In the genomic region with DNA sequence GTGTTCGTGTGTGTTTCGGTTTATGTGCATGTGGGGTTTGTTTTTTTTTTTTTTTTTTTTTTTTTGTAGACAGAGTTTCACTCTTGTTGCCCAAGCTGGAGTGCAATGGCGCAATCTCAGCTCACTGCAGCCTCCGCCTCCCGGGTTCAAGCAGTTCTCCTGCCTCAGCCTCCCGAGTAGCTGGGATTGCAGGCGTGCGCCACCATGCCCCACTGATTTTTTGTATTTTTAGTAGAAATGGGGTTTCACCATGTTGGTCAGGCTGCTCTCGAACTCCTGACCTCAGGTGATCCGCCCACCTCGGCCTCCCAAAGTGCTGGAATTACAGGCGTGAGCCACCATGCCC, we compare ENCODE assay signal across 10 cellular contexts. TPM values are rescaled to one million over a fixed set of nuclear protein-coding genes. Genes with fewer than 3 reads are reported as not detected.
DNase-seq lines count a peak whose midpoint lies in the region; TF ChIP-seq lines count a peak whose summit lies in the region.
"Not testable (repeated sequence)": the region's sequence is repeated elsewhere in the genome, so short reads cannot be mapped to it uniquely, and the experiment has no call there.
"Had no signal": no experiment of that assay in that cellular context is flagged by ENCODE, and none has a peak within 500 bp of the region (broad histone marks: within the 10 kb centered on the region; RNA-seq: fewer than 3 reads in every experiment).

No MANE protein-coding gene starts in this region.

- H4K20me1 ChIP-seq in BLaER1 = not testable (repeated sequence)

- not testable (repeated sequence) for DNase-seq in GM12865 (ENCODE audit: low read depth); Peyer's patch; activated CD4-positive, alpha-beta memory T cell treated with anti-CD3 and anti-CD28 coated beads, Interleukin-2, amount 10 ng/mL, durations not matched to agents 7 days and 5 days; left ventricle myocardium inferior; transverse colon

- H3K27ac ChIP-seq in BLaER1 (peak overlapping the region; percentile 92), Peyer's patch (peak overlapping the region; percentile 17 to 87 (median 46)), left ventricle myocardium inferior (replicated peaks) (peak overlapping the region; percentile 50), neutrophil (peak overlapping the region; percentile 67), transverse colon (peak overlapping the region; percentile 65 to 72 (median 66))

- TF ChIP-seq POLR2A in Peyer's patch (IDR thresholded peaks at IDR 0.05); transverse colon (IDR thresholded peaks at IDR 0.05): not testable (repeated sequence)

- not testable (repeated sequence) for H3K36me3 Mint-ChIP-seq in activated CD4-positive, alpha-beta memory T cell treated with anti-CD3 and anti-CD28 coated beads, Interleukin-2, amount 10 ng/mL, durations not matched to agents 7 days and 5 days (ENCODE audit: low read depth); activated naive CD4-positive, alpha-beta T cell treated with anti-CD3 and anti-CD28 coated beads, Interleukin-2, amount 50 U/mL, for 24 hours

- H3K27me3 ChIP-seq in BLaER1; Peyer's patch; left ventricle myocardium inferior (ENCODE audit: low read depth); neutrophil; transverse colon: not testable (repeated sequence)

- H3K9ac ChIP-seq in BLaER1 = not testable (repeated sequence)

- peaks cover 63% of the 10 kb centered on the region for H3K4me1 Mint-ChIP-seq in activated CD4-positive, alpha-beta memory T cell treated with anti-CD3 and anti-CD28 coated beads, Interleukin-2, amount 10 ng/mL, durations not matched to agents 7 days and 5 days
- H3K4me1 Mint-ChIP-seq in activated naive CD4-positive, alpha-beta T cell treated with anti-CD3 and anti-CD28 coated beads, Interleukin-2, amount 50 U/mL, for 24 hours = peaks cover 76% of the 10 kb centered on the region

- not testable (repeated sequence) for H3K36me3 ChIP-seq in BLaER1, Peyer's patch, left ventricle myocardium inferior, neutrophil, transverse colon

- CTCF ChIA-PET in activated CD4-positive, alpha-beta memory T cell treated with anti-CD3 and anti-CD28 coated beads, Interleukin-2, amount 10 ng/mL, durations not matched to agents 7 days and 5 days (lab: Charles Lee) = interaction anchor here (1.0 to 3.1 kb wide), 9 partner anchors 10 to 420 kb away, joined by 3 to 12 read pairs (median 4); partner anchors contain the start of gene BCL2L13

- H3K4me3 ChIP-seq in BLaER1 = 0 out of 2 replicates have a peak overlapping the region, but pooled peaks have one; percentile 46
- peak overlapping the region; percentile 55 for H3K4me3 ChIP-seq in GM12865 (ENCODE audit: low read depth, low read length)
- H3K4me3 ChIP-seq in Peyer's patch = peak overlapping the region in 2 of 4 donors; percentile 38 to 48
- not testable (repeated sequence) for H3K4me3 ChIP-seq in left ventricle myocardium inferior, transverse colon
- H3K4me3 ChIP-seq in neutrophil (ENCODE audit: low read depth in 1 of 2, low read length in 1 of 2) = peak overlapping the region; percentile 22 to 37

- H3K9me3 Mint-ChIP-seq in activated CD4-positive, alpha-beta memory T cell treated with anti-CD3 and anti-CD28 coated beads, Interleukin-2, amount 10 ng/mL, durations not matched to agents 7 days and 5 days; activated naive CD4-positive, alpha-beta T cell treated with anti-CD3 and anti-CD28 coated beads, Interleukin-2, amount 50 U/mL, for 24 hours: not testable (repeated sequence)

- in situ Hi-C loops in transverse colon (cut with MboI; ENCODE audit: low pct_ligation_motif_present in 1 of 4, low pct_unique_long_range_greater_than_20kb in 1 of 4, low sequenced_read_pairs in 3 of 4) = not testable (repeated sequence)

- intact Hi-C loops in left ventricle myocardium inferior (cut with micrococcal nuclease); transverse colon (cut with DNase I; ENCODE audit: low total_unique reads): not testable (repeated sequence)

- H3K27me3 Mint-ChIP-seq in activated CD4-positive, alpha-beta memory T cell treated with anti-CD3 and anti-CD28 coated beads, Interleukin-2, amount 10 ng/mL, durations not matched to agents 7 days and 5 days = peaks cover 14% of the 10 kb centered on the region
- H3K27me3 Mint-ChIP-seq in activated naive CD4-positive, alpha-beta T cell treated with anti-CD3 and anti-CD28 coated beads, Interleukin-2, amount 50 U/mL, for 24 hours = not testable (repeated sequence)

- not testable (repeated sequence) for H3K9me3 ChIP-seq in BLaER1; Peyer's patch; left ventricle myocardium inferior (replicated peaks); neutrophil; transverse colon

- peak overlapping the region; percentile 90 for H3K27ac Mint-ChIP-seq in activated CD4-positive, alpha-beta memory T cell treated with anti-CD3 and anti-CD28 coated beads, Interleukin-2, amount 10 ng/mL, durations not matched to agents 7 days and 5 days
- peak overlapping the region; percentile 95 for H3K27ac Mint-ChIP-seq in activated naive CD4-positive, alpha-beta T cell treated with anti-CD3 and anti-CD28 coated beads, Interleukin-2, amount 50 U/mL, for 24 hours

- not testable (repeated sequence) for TF ChIP-seq EP300 in transverse colon (IDR thresholded peaks at IDR 0.05; ENCODE audit: low read depth)

- POLR2A ChIA-PET in activated CD4-positive, alpha-beta memory T cell treated with anti-CD3 and anti-CD28 coated beads, Interleukin-2, amount 10 ng/mL, durations not matched to agents 7 days and 5 days (lab: Charles Lee) = interaction anchor here (0.7 to 3.1 kb wide), 12 partner anchors 10 to 486 kb away, joined by 3 to 17 read pairs (median 4); partner anchors contain the start of gene BCL2L13

- peak overlapping the region; percentile 74 for H3K4me3 Mint-ChIP-seq in activated CD4-positive, alpha-beta memory T cell treated with anti-CD3 and anti-CD28 coated beads, Interleukin-2, amount 10 ng/mL, durations not matched to agents 7 days and 5 days
- H3K4me3 Mint-ChIP-seq in activated naive CD4-positive, alpha-beta T cell treated with anti-CD3 and anti-CD28 coated beads, Interleukin-2, amount 50 U/mL, for 24 hours = peak overlapping the region; percentile 91

- not testable (repeated sequence) for TF ChIP-seq CTCF in GM12865 (IDR thresholded peaks at IDR 0.05; ENCODE audit: insufficient read depth, low read depth, low read length, missing control alignments); Peyer's patch (IDR thresholded peaks at IDR 0.05); left ventricle myocardium inferior (IDR thresholded peaks at IDR 0.05; ENCODE audit: borderline replicate concordance); neutrophil (IDR thresholded peaks at IDR 0.05); transverse colon (IDR thresholded peaks at IDR 0.05)

- 61 to 100% methylated on average over 1 to 8 of the region's 12 CpGs for WGBS in transverse colon (ENCODE audit: low coverage in 1 of 2), 2 donors

- H3K4me2 ChIP-seq in BLaER1 = peak overlapping the region; percentile 74

- H3K4me1 ChIP-seq in BLaER1 (peaks cover 70% of the 10 kb centered on the region), Peyer's patch (peaks cover 0 to 15% (median 6%) of the 10 kb centered on the region in 4 donors), neutrophil (ENCODE audit: control insufficient read depth in 1 of 2, insufficient read depth in 1 of 2, low read depth in 1 of 2, low read length in 1 of 2) (peaks cover 28 to 39% of the 10 kb centered on the region in 2 experiments), transverse colon (peaks cover 0 to 13% (median 1%) of the 10 kb centered on the region in 4 donors)
- H3K4me1 ChIP-seq in left ventricle myocardium inferior = not testable (repeated sequence)

RNA-seq across cellular contexts. Expression of gene ADA2, which starts 0.4 kb away (rescaled TPM):
- total RNA-seq in Peyer's patch (10 to 100 TPM in 2 of 4 donors, 1 to 10 TPM in 2; 7.4 to 52.8 (median 14.2) TPM), left ventricle myocardium inferior (38.0 TPM), transverse colon (10 to 100 TPM in 2 of 4 donors, 1 to 10 TPM in 2; 1.4 to 28.4 (median 12.0) TPM)
- 10 to 100 TPM; 47.1 to 50.0 TPM for total RNA-seq in activated CD4-positive, alpha-beta memory T cell treated with anti-CD3 and anti-CD28 coated beads, Interleukin-2, amount 10 ng/mL, durations not matched to agents 7 days and 5 days
- total RNA-seq: A172, Caco-2 had no signal
